Comparison of ENCODE assay signal across 1 cellular context in the genomic region with DNA sequence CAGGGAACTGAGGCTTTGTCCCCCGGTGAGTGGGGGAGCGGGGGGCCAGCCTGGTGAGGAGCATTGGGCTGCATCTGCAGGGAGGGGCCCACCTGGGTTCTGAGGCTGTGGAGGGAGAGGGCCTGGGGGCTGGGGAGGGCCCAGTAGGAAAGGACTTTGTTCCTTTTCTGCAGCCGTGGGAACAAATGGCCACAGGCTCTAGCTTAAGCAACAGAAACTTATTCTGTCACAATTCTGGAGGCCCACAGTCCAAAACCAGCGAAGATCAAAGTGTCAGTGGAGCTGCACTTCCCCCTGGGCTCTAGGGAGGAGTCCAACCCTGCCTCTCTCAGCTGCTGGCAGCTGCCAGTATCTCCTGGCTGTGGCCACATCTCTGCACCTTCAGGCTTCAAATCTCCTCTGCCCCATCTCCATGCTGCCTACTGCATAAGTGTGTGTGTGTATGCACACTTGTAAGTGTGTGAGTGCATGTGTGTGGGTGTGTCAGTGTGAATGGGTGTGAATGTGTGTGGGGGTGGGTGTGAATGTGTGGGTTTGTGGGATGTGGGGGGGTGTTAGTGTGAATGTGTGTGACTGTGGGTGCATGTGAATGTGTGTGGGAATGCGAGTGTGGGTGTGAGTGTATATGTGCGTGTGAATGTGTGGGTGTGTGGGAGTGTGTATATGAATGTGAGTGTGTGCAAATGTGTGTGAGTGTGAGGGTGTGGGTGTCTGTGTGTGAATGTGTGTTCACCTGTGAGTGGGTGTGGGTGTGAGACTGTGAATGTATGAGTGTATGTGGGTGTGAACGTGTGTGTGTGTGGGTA.
TF ChIP-seq lines count a peak whose summit lies in the region.

No MANE protein-coding gene starts in this region.

TF ChIP-seq in IMR-90, 13 proteins besides CTCF, POLR2A, EP300 and RAD21 (continued from another document):
- TF ChIP-seq, protein P1, sequence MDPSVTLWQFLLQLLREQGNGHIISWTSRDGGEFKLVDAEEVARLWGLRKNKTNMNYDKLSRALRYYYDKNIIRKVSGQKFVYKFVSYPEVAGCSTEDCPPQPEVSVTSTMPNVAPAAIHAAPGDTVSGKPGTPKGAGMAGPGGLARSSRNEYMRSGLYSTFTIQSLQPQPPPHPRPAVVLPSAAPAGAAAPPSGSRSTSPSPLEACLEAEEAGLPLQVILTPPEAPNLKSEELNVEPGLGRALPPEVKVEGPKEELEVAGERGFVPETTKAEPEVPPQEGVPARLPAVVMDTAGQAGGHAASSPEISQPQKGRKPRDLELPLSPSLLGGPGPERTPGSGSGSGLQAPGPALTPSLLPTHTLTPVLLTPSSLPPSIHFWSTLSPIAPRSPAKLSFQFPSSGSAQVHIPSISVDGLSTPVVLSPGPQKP (IDR thresholded peaks at IDR 0.05; ENCODE audit: borderline replicate concordance, low read depth, low read length) = no peak
- no peak for TF ChIP-seq RCOR1 (IDR thresholded peaks at IDR 0.05; ENCODE audit: insufficient replicate concordance, low read length)
- no peak for TF ChIP-seq RFX5 (IDR thresholded peaks at IDR 0.05; ENCODE audit: low read depth, low read length)
- TF ChIP-seq NFE2L2 (IDR thresholded peaks at IDR 0.05; ENCODE audit: low read depth, low read length) = no peak
- TF ChIP-seq MXI1 (IDR thresholded peaks at IDR 0.05; ENCODE audit: borderline replicate concordance, low read depth, low read length) = no peak
